In the genomic region with DNA sequence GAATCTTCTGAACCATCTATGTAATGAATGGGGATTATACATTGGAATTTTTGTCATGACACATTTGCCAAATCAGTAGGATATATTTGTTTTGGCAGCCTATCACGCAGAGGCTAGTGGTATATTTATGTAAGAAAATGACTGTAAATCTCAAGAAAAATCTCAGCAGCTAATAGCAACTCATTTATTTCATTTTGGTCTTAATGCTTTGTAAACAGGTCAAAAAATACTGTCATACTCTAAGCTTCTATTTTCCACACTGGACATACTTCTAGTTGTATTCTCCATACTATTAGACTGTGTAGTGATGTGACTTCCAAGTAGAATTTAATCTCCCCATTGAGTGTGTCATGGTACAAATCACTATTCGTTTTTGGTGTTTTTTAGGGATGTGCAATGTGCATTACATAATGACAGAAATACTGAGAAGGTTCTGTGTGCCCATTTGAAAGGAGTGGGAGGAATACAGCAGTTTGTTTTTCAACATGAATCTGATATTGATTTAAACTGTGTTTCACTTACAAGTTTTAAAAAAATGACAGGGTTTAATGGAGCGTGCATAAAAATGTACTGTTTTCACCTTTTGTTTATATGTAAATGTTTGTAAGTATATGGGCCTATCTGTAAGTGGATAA, we compare ENCODE assay signal across 15 cellular contexts.
"Had no signal": no experiment of that assay in that cellular context is flagged by ENCODE, and none has a peak within 500 bp of the region (broad histone marks: within the 10 kb centered on the region; RNA-seq: fewer than 3 reads in every experiment).

No MANE protein-coding gene starts in this region.

- H3K27ac ChIP-seq: left ventricle myocardium inferior, neutrophil, right atrium auricular region, tibial artery had no signal

- H3K4me3 ChIP-seq: left ventricle myocardium inferior, right atrium auricular region, tibial artery had no signal

- H3K27ac Mint-ChIP-seq: activated T-helper 2 cell treated with anti-CD3 and anti-CD28 coated beads, Interferon-gamma antibody, Interleukin-2, Interleukin-4, amounts not matched to agents 10 μg/mL and 5 μg/mL and 100 μg/mL, durations not matched to agents 14 hours and 24 hours and 36 hours; memory B cell; stimulated activated memory B cell treated with anti-CD40 and anti-IgM and Interleukin-4, amounts not matched to agents 10 μg/mL and 1 μg/mL and 100 μg/mL, for 72 hours had no signal

- H3K27me3 ChIP-seq: neutrophil, right atrium auricular region, tibial artery had no signal

- ATAC-seq: esophagus mucosa; naive thymus-derived CD8-positive, alpha-beta T cell; stimulated activated memory B cell treated with anti-CD40 and anti-IgM and Interleukin-4, amounts not matched to agents 10 μg/mL and 1 μg/mL and 100 μg/mL, for 72 hours had no signal

- DNase-seq: activated CD4-positive, alpha-beta T cell treated with anti-CD3 and anti-CD28 coated beads for 1 hour; activated CD4-positive, alpha-beta T cell treated with anti-CD3 and anti-CD28 coated beads, Interleukin-2, amount 50 U/mL, for 48 hours; activated naive CD4-positive, alpha-beta T cell treated with anti-CD3 and anti-CD28 coated beads, Interleukin-2, amount 10 ng/mL, durations not matched to agents 7 days and 5 days; hypothalamus; kidney; left ventricle myocardium inferior; naive thymus-derived CD8-positive, alpha-beta T cell; stimulated activated CD4-positive, alpha-beta T cell treated with anti-CD3 and anti-CD28 coated beads, Interleukin-2, amount 100 ng/mL, for 48 hours; tibial artery had no signal

- H3K9me3 ChIP-seq: left ventricle myocardium inferior, neutrophil, right atrium auricular region, tibial artery had no signal

- H3K9me3 Mint-ChIP-seq: activated naive CD4-positive, alpha-beta T cell treated with anti-CD3 and anti-CD28 coated beads, Interleukin-2, amount 10 ng/mL, durations not matched to agents 7 days and 5 days; activated T-helper 2 cell treated with anti-CD3 and anti-CD28 coated beads, Interferon-gamma antibody, Interleukin-2, Interleukin-4, amounts not matched to agents 10 μg/mL and 5 μg/mL and 100 μg/mL, durations not matched to agents 14 hours and 24 hours and 36 hours; memory B cell; naive thymus-derived CD8-positive, alpha-beta T cell; stimulated activated memory B cell treated with anti-CD40 and anti-IgM and Interleukin-4, amounts not matched to agents 10 μg/mL and 1 μg/mL and 100 μg/mL, for 72 hours had no signal
